ENCODE assay signal across 1 cellular context in genomic region chr5:134845852-134846640, GRCh38.
A peak's percentile ranks its signal among the peaks of the same experiment; 100 is the strongest.
TF ChIP-seq lines count a peak whose summit lies in the region.

Gene C5orf24, plus strand, starts transcription at chr5:134845968. Its CDS starts 8,933 bp downstream, at chr5:134854901.

TF ChIP-seq in K562, 482 proteins besides CTCF, POLR2A, EP300 and RAD21 (continued from another document and continues in another):
- no peak for TF ChIP-seq ZNF609 (CRISPR knock-in tag; IDR thresholded peaks at IDR 0.05; ENCODE audit: borderline replicate concordance)
- peak; percentile 54; the same call in 1 of the 2 replicates for TF ChIP-seq HDAC8 (tag; IDR thresholded peaks at IDR 0.05)
- TF ChIP-seq ARID1B (IDR thresholded peaks at IDR 0.05) = no peak
- peak; percentile 98 for TF ChIP-seq CXXC5 (CRISPR knock-in tag; IDR thresholded peaks at IDR 0.05)
- no peak for TF ChIP-seq DEAF1 (CRISPR knock-in tag; IDR thresholded peaks at IDR 0.05)
- peak; percentile 95 to 97 for TF ChIP-seq UBTF (IDR thresholded peaks at IDR 0.05; ENCODE audit: borderline replicate concordance in 1 of 2, low read depth in 2 of 2, low read length in 2 of 2)
- TF ChIP-seq EGR1 (conservative IDR thresholded peaks at IDR 0.05) = peak; percentile 64
- TF ChIP-seq ERF (CRISPR knock-in tag; IDR thresholded peaks at IDR 0.05) = peak; percentile 96
- TF ChIP-seq SMAD4 (CRISPR knock-in tag; conservative IDR thresholded peaks at IDR 0.05) = peak; percentile 66; the same call in 1 of the 2 replicates
- TF ChIP-seq ZBTB40 (IDR thresholded peaks at IDR 0.05) = no peak
- no peak for TF ChIP-seq ZBTB40 (CRISPR knock-in tag; IDR thresholded peaks at IDR 0.05)
- TF ChIP-seq TBP (optimal IDR thresholded peaks at IDR 0.05; ENCODE audit: low read depth, low read length) = peak; percentile 93
- peak; percentile 97; the same call in 1 of the 2 replicates for TF ChIP-seq ILF3 (IDR thresholded peaks at IDR 0.05; ENCODE audit: borderline replicate concordance)
- no peak for TF ChIP-seq ZNF121 (CRISPR knock-in tag; conservative IDR thresholded peaks at IDR 0.05)
- TF ChIP-seq ZNF699 (CRISPR knock-in tag; IDR thresholded peaks at IDR 0.05; ENCODE audit: insufficient replicate concordance) = no peak
- TF ChIP-seq CC2D1A (IDR thresholded peaks at IDR 0.05) = no peak
- peak; percentile 96 for TF ChIP-seq FIP1L1 (IDR thresholded peaks at IDR 0.05; ENCODE audit: low read depth, low read length, poor library complexity, severe bottlenecking)
- TF ChIP-seq ARID3A (IDR thresholded peaks at IDR 0.05; ENCODE audit: borderline replicate concordance, low read depth, low read length) = no peak
- no peak for TF ChIP-seq ATF2 (CRISPR knock-in tag; IDR thresholded peaks at IDR 0.05)
- TF ChIP-seq ZNF655 (CRISPR knock-in tag; IDR thresholded peaks at IDR 0.05) = no peak
- TF ChIP-seq SFPQ (IDR thresholded peaks at IDR 0.05; ENCODE audit: low read depth, low read length) = no peak
- no peak for TF ChIP-seq TARDBP (IDR thresholded peaks at IDR 0.05)
- no peak for TF ChIP-seq ATF3 (IDR thresholded peaks at IDR 0.05)
- TF ChIP-seq ATF3 (CRISPR knock-in tag; conservative IDR thresholded peaks at IDR 0.05) = peak; percentile 18; the same call in 1 of the 2 replicates
